Comparison of ENCODE assay signal across 8 cellular contexts in the genomic region with DNA sequence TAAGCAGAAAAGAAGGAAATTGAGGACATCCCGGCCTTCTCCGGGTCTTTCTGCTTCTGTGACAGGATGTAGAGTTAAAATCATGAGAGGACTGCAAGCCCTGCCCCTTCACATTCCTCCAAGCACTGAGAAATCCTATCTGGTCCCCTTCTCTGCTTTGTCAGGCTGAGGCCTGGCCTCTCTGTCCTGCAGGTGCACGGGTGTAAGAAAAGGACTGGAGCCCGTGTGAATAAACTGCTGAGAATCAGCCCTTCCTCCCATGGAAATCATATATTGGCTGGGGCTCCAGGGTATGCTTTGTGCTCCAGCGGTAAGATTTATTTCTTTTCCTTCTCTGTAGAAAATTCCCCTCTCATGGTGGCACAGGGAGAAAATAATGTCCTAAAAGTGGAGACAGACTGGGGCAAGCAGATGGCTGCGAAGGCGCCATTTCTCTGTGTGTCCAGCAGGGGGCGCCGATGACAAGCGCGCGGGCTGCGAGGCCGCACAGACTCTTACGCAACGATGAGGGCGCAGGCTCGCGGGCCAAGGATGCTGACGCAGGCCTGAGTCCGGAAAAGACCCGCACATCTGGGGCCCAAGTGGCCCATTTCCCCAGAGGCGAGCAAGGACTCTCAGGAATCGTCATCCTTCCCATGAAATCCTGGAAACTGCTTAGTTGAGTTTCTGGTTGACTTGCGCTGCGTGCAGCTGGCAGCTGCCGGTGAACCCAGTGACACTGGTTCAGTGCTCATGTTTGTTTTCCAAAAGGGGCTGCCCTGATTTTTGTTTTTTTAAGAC.
DNase-seq lines count a peak whose midpoint lies in the region; ATAC-seq lines count a peak whose summit lies in the region.

No MANE protein-coding gene starts in this region.

- peak; percentile 94 for ATAC-seq in GM19025 (IDR thresholded peaks at IDR 0.05; ENCODE audit: low read depth, unreplicated experiment)
- peak; percentile 88 for ATAC-seq in HG03196 (IDR thresholded peaks at IDR 0.05; ENCODE audit: unreplicated experiment)
- peak; percentile 81 to 86 for ATAC-seq in activated CD4-positive, CD25-positive, alpha-beta regulatory T cell treated with anti-CD3 and anti-CD28 coated beads, Interleukin-2, amount 50 U/mL, for 24 hours

- peak; percentile 94 for DNase-seq in AG20443 (ENCODE audit: low spot score)
- peak; percentile 79 for DNase-seq in NCI-H2196 treated with DMSO at 0.1 percent for 48 hours (lab: John Stamatoyannopoulos, UW; ENCODE audit: unreplicated experiment)
- DNase-seq in cerebellum (ENCODE audit: low spot score), result peak; percentile 80
- peak; percentile 66 for DNase-seq in kidney glomerular epithelial cell (lab: John Stamatoyannopoulos, UW)
- peak; percentile 82 for DNase-seq in stimulated activated CD4-positive, alpha-beta T cell treated with anti-CD3 and anti-CD28 coated beads, Interleukin-15, amount 100 ng/mL, for 24 hours

Comparison
In these comparisons a context has a peak if more than half of its experiments do, and no peak if none do; other contexts are left out.
1. Peak in every context shown above with its lines: DNase-seq and ATAC-seq.